Comparison of ENCODE assay signal across 11 cellular contexts in the genomic region with DNA sequence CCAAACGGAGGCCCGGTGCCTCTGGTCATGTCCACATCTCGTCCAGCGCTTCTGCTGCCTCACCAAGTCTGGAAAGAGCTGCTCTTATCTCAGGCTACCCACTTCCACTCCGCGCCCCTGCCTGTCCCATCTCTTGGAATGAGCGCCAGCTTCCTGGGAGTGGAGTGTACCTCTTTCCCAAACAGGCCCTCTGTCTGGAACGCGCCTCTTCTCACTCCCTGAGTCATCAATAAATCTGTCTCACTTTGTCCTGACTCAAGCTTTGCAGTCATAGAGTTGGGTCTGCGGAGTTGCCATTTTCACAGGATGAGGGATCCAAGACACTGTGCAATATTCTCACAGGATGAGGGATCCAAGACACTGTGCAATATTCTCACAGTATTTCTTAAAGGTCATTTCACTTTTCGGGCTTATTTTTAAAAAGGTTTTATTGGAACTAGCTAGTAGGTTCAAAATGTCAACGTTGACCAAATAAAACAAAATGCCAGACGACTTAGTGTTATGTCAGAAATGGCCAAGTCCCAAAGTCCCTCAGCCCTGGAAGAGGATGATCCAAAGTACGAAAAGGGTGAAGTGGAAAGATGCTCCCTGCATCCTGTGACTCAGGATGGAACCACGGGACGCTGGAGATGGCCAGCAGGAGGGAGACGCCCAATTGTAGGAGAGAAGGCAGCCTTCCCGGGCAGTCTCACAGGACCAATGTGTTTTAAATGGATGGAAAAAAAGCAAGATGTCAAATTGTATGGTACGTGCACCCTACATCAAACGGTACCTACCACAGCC.
DNase-seq lines count a peak whose midpoint lies in the region; ATAC-seq and TF ChIP-seq lines count a peak whose summit lies in the region.
"Had no signal": no experiment of that assay in that cellular context is flagged by ENCODE, and none has a peak within 500 bp of the region (broad histone marks: within the 10 kb centered on the region; RNA-seq: fewer than 3 reads in every experiment).

No MANE protein-coding gene starts in this region.

- DNase-seq in right atrium auricular region (ENCODE audit: low spot score) = peak; percentile 90
- no peak for DNase-seq in left ventricle myocardium superior
- DNase-seq in body of pancreas = peak in 2 of 4 donors; percentile 26 to 39
- DNase-seq in mesenteric fat pad (ENCODE audit: low spot score) = peak; percentile 88
- peak; percentile 81 to 85 for DNase-seq in aorta
- no peak for DNase-seq in NOMO-1 treated with dmso at 0.1 percent for 144 hours (lab: John Stamatoyannopoulos, UW; ENCODE audit: unreplicated experiment)
- DNase-seq: C1 segment of cervical spinal cord; NCI-H146; stimulated activated CD4-positive, alpha-beta T cell treated with anti-CD3 and anti-CD28 coated beads, Interleukin-4, amount 100 ng/mL, for 4 hours had no signal

- H3K4me1 ChIP-seq in right atrium auricular region (peaks cover 0 to 50% of the 10 kb centered on the region in 2 donors), body of pancreas (peaks cover 13% of the 10 kb centered on the region), aorta (ENCODE audit: control insufficient read depth in 1 of 2, insufficient read depth in 2 of 2, low read length in 2 of 2) (peaks cover 3 to 4% of the 10 kb centered on the region in 2 donors)

- TF ChIP-seq CTCF in right atrium auricular region (IDR thresholded peaks at IDR 0.05) = no peak
- TF ChIP-seq CTCF in body of pancreas (IDR thresholded peaks at IDR 0.05) = no peak

- peaks cover 6 to 12% of the 10 kb centered on the region in 2 donors for H3K9me3 ChIP-seq in right atrium auricular region
- peaks cover 0 to 7% (median 0%) of the 10 kb centered on the region in 3 donors for H3K9me3 ChIP-seq in body of pancreas
- H3K9me3 ChIP-seq in aorta (ENCODE audit: control insufficient read depth, low read length) = no peaks in the 10 kb centered on the region

- intact Hi-C loops in left ventricle myocardium superior (cut with micrococcal nuclease) = no loop called here
- intact Hi-C loops in body of pancreas (cut with DNase I) = no loop called here
- intact Hi-C loops in aorta (cut with DNase I) = no loop called here

- ATAC-seq in left ventricle myocardium superior = no peak
- peak; percentile 16 for ATAC-seq in body of pancreas
- ATAC-seq in aorta (ENCODE audit: low FRiP score) = peak; percentile 57
- ATAC-seq in HG03196 (IDR thresholded peaks at IDR 0.05; ENCODE audit: unreplicated experiment) = no peak
- ATAC-seq in GM18861 (IDR thresholded peaks at IDR 0.05; ENCODE audit: unreplicated experiment) = no peak

- WGBS in body of pancreas, 2 donors = 81 to 88% methylated on average over 20 of the region's 20 CpGs
- 24 to 35% methylated on average over 20 of the region's 20 CpGs for WGBS in aorta, 2 donors

- no peak for TF ChIP-seq POLR2A in body of pancreas (IDR thresholded peaks at IDR 0.05)

- H3K4me3 ChIP-seq in right atrium auricular region (no peak overlapping the region), body of pancreas (no peak overlapping the region), aorta (ENCODE audit: low read length in 2 of 2) (no peak overlapping the region)

- H3K36me3 ChIP-seq in right atrium auricular region = peaks cover 13% of the 10 kb centered on the region
- no peaks in the 10 kb centered on the region for H3K36me3 ChIP-seq in body of pancreas (replicated peaks in 1 of 2; ENCODE audit: insufficient read depth in 1 of 2, low read depth in 2 of 2)
- H3K36me3 ChIP-seq in aorta (ENCODE audit: control insufficient read depth in 1 of 2, insufficient read depth in 2 of 2, low read length in 1 of 2) = no peaks in the 10 kb centered on the region

- H3K27me3 ChIP-seq in right atrium auricular region (no peaks in the 10 kb centered on the region), body of pancreas (no peaks in the 10 kb centered on the region), aorta (ENCODE audit: control insufficient read depth in 1 of 2, insufficient read depth in 2 of 2, low read length in 1 of 2) (no peaks in the 10 kb centered on the region)

- peak overlapping the region in 1 of 2 donors; percentile 57 for H3K27ac ChIP-seq in right atrium auricular region
- no peak overlapping the region for H3K27ac ChIP-seq in body of pancreas
- H3K27ac ChIP-seq in aorta (ENCODE audit: low read depth in 1 of 2, low read length in 2 of 2) = peak overlapping the region; percentile 1 to 20

Comparison
In these comparisons a context has a peak if more than half of its experiments do, and no peak if none do; other contexts are left out.
1. DNase-seq: peak in right atrium auricular region (single experiment), mesenteric fat pad (single experiment) and aorta (2 of 2); none in left ventricle myocardium superior (single experiment) and NOMO-1 treated with dmso at 0.1 percent for 144 hours (single experiment).
2. H3K27ac ChIP-seq: peak in aorta (2 of 2); none in body of pancreas (0 of 4).
3. ATAC-seq: peak in body of pancreas (single experiment) and aorta (single experiment); none in left ventricle myocardium superior (single experiment), HG03196 (single experiment) and GM18861 (single experiment).